In genomic region chr14:53851394-53852056, GRCh38 we compare ENCODE assay signal across 24 cellular contexts.
DNase-seq lines count a peak whose midpoint lies in the region; ATAC-seq, FAIRE-seq and TF ChIP-seq lines count a peak whose summit lies in the region.
"Had no signal": no experiment of that assay in that cellular context is flagged by ENCODE, and none has a peak within 500 bp of the region (broad histone marks: within the 10 kb centered on the region; RNA-seq: fewer than 3 reads in every experiment).

No MANE protein-coding gene starts in this region.

- no peaks in the 10 kb centered on the region for H3K9me3 Mint-ChIP-seq in mesothelial cell of epicardium
- H3K9me3 Mint-ChIP-seq: activated naive CD8-positive, alpha-beta T cell treated with anti-CD3 and anti-CD28 coated beads, Interleukin-2, amount 10 ng/mL, durations not matched to agents 7 days and 5 days; neural crest cell had no signal

- CTCF ChIA-PET in endothelial cell of umbilical vein (lab: Charles Lee) = no interaction called here

- H3K4me3 Mint-ChIP-seq in mesothelial cell of epicardium = no peak overlapping the region
- H3K4me3 Mint-ChIP-seq: activated naive CD8-positive, alpha-beta T cell treated with anti-CD3 and anti-CD28 coated beads, Interleukin-2, amount 10 ng/mL, durations not matched to agents 7 days and 5 days; neural crest cell had no signal

- TF ChIP-seq POLR2A in endothelial cell of umbilical vein (IDR thresholded peaks at IDR 0.05; ENCODE audit: low read depth, low read length) (no peak), tibial nerve (IDR thresholded peaks at IDR 0.05) (no peak), esophagus squamous epithelium (IDR thresholded peaks at IDR 0.05) (no peak)

- no peak overlapping the region for H3K4me3 ChIP-seq in AG10803 (ENCODE audit: low read length)
- H3K4me3 ChIP-seq in endothelial cell of umbilical vein (replicated peaks in 1 of 3; ENCODE audit: insufficient read depth in 1 of 3, low read depth in 1 of 3, low read length in 3 of 3) = no peak overlapping the region
- H3K4me3 ChIP-seq in tibial nerve = no peak overlapping the region
- no peak overlapping the region for H3K4me3 ChIP-seq in esophagus squamous epithelium
- H3K4me3 ChIP-seq: BLaER1 treated with 17β-estradiol and CSF1 and Interleukin-3, amounts not matched to agents 10 nM and 100 nM; body of pancreas; coronary artery; thyroid gland had no signal

- no peak for TF ChIP-seq EP300 in tibial nerve (IDR thresholded peaks at IDR 0.05)

- peak overlapping the region; percentile 24 for H3K4me2 ChIP-seq in endothelial cell of umbilical vein (ENCODE audit: insufficient read depth, low read length)
- H3K4me2 ChIP-seq: BLaER1 treated with 17β-estradiol and CSF1 and Interleukin-3, amounts not matched to agents 10 nM and 100 nM had no signal

- no peaks in the 10 kb centered on the region for H3K36me3 Mint-ChIP-seq in mesothelial cell of epicardium
- H3K36me3 Mint-ChIP-seq: activated naive CD8-positive, alpha-beta T cell treated with anti-CD3 and anti-CD28 coated beads, Interleukin-2, amount 10 ng/mL, durations not matched to agents 7 days and 5 days had no signal

- H3K27ac Mint-ChIP-seq in mesothelial cell of epicardium = peak overlapping the region; percentile 90
- H3K27ac Mint-ChIP-seq: activated naive CD8-positive, alpha-beta T cell treated with anti-CD3 and anti-CD28 coated beads, Interleukin-2, amount 10 ng/mL, durations not matched to agents 7 days and 5 days had no signal

- H3K9me3 ChIP-seq in endothelial cell of umbilical vein (replicated peaks; ENCODE audit: control insufficient read depth, insufficient read depth, low read length) (no peaks in the 10 kb centered on the region), tibial nerve (no peaks in the 10 kb centered on the region), esophagus squamous epithelium (no peaks in the 10 kb centered on the region)
- H3K9me3 ChIP-seq: BLaER1 treated with 17β-estradiol and CSF1 and Interleukin-3, amounts not matched to agents 10 nM and 100 nM; body of pancreas; thyroid gland had no signal

- H3K9ac ChIP-seq in endothelial cell of umbilical vein (replicated peaks; ENCODE audit: extremely low read depth, insufficient read depth, low read length) = no peak overlapping the region
- H3K9ac ChIP-seq: BLaER1 treated with 17β-estradiol and CSF1 and Interleukin-3, amounts not matched to agents 10 nM and 100 nM had no signal

- peak overlapping the region; percentile 70 for H2AFZ ChIP-seq in endothelial cell of umbilical vein (ENCODE audit: low read depth, low read length)

- H3K4me1 ChIP-seq in endothelial cell of umbilical vein (ENCODE audit: control insufficient read depth, extremely low read depth, insufficient read depth, low read length) (peaks cover 14% of the 10 kb centered on the region), tibial nerve (peaks cover 0 to 8% (median 0%) of the 10 kb centered on the region in 4 donors), esophagus squamous epithelium (no peaks in the 10 kb centered on the region)
- H3K4me1 ChIP-seq: BLaER1 treated with 17β-estradiol and CSF1 and Interleukin-3, amounts not matched to agents 10 nM and 100 nM; body of pancreas had no signal

- H3K27me3 ChIP-seq in endothelial cell of umbilical vein (ENCODE audit: control insufficient read depth in 2 of 2, insufficient read depth in 2 of 2, low read length in 2 of 2) (no peaks in the 10 kb centered on the region), tibial nerve (no peaks in the 10 kb centered on the region), esophagus squamous epithelium (no peaks in the 10 kb centered on the region)
- H3K27me3 ChIP-seq: BLaER1 treated with 17β-estradiol and CSF1 and Interleukin-3, amounts not matched to agents 10 nM and 100 nM; body of pancreas; thyroid gland had no signal

- FAIRE-seq in endothelial cell of umbilical vein (lab: Jason Lieb, UNC) = no peak
- FAIRE-seq: D721Med, small intestine had no signal

- peaks cover 25% of the 10 kb centered on the region for H3K4me1 Mint-ChIP-seq in mesothelial cell of epicardium
- H3K4me1 Mint-ChIP-seq: activated naive CD8-positive, alpha-beta T cell treated with anti-CD3 and anti-CD28 coated beads, Interleukin-2, amount 10 ng/mL, durations not matched to agents 7 days and 5 days had no signal

- peak overlapping the region; percentile 40 for H3K27ac ChIP-seq in endothelial cell of umbilical vein (ENCODE audit: insufficient read depth, low read depth, low read length)
- H3K27ac ChIP-seq in tibial nerve = no peak overlapping the region
- no peak overlapping the region for H3K27ac ChIP-seq in esophagus squamous epithelium
- H3K27ac ChIP-seq: BLaER1 treated with 17β-estradiol and CSF1 and Interleukin-3, amounts not matched to agents 10 nM and 100 nM; coronary artery; thyroid gland had no signal

- H3K27me3 Mint-ChIP-seq in mesothelial cell of epicardium (ENCODE audit: low read depth) = no peaks in the 10 kb centered on the region
- H3K27me3 Mint-ChIP-seq: activated naive CD8-positive, alpha-beta T cell treated with anti-CD3 and anti-CD28 coated beads, Interleukin-2, amount 10 ng/mL, durations not matched to agents 7 days and 5 days had no signal

- no peaks in the 10 kb centered on the region for H3K79me2 ChIP-seq in endothelial cell of umbilical vein (ENCODE audit: control insufficient read depth, insufficient read depth, low read length)

- H3K9me1 ChIP-seq in endothelial cell of umbilical vein (replicated peaks; ENCODE audit: control insufficient read depth, extremely low read depth, insufficient read depth, low read length) = no peaks in the 10 kb centered on the region

- intact Hi-C loops in endothelial cell of umbilical vein (cut with micrococcal nuclease) = no loop called here
- intact Hi-C loops in esophagus squamous epithelium (cut with DNase I) = no loop called here

- 69 to 70% methylated on average over 6 of the region's 6 CpGs for WGBS in tibial nerve, 2 donors
- 65 to 80% methylated on average over 6 of the region's 6 CpGs for WGBS in esophagus squamous epithelium, 2 donors

- POLR2A ChIA-PET in endothelial cell of umbilical vein (lab: Charles Lee) = no interaction called here

- DNase-seq in AG10803 (ENCODE audit: low read depth) (peak; percentile 4), LoVo (ENCODE audit: low spot score) (peak; percentile 39), endothelial cell of umbilical vein (ENCODE audit: low read depth, low spot score) (no peak), mesothelial cell of epicardium (ENCODE audit: low spot score in 2 of 2, unreplicated experiment in 2 of 2) (no peak), OCI-M1 (lab: John Stamatoyannopoulos, UW) (no peak), tibial nerve (ENCODE audit: low spot score in 2 of 2) (no peak), esophagus squamous epithelium (lab: John Stamatoyannopoulos, UW) (no peak)
- DNase-seq: activated naive CD8-positive, alpha-beta T cell treated with anti-CD3 and anti-CD28 coated beads, Interleukin-2, amount 10 ng/mL, durations not matched to agents 7 days and 5 days; body of pancreas; head of caudate nucleus; left colon; NCI-H1417 treated with DMSO at 0.1 percent for 48 hours; NCI-H524; NK-92 treated with Interleukin-12 subunit alpha and Interleukin-12 subunit beta, amount 100 ng/mL, for 24 hours; small intestine; stimulated activated CD4-positive, alpha-beta T cell treated with anti-CD3 and anti-CD28 coated beads, Interleukin-4, amount 100 ng/mL, for 24 hours; stimulated activated naive CD4-positive, alpha-beta T cell treated with Interleukin-2 at 50 U/mL for 16 hours; thyroid gland had no signal

- H3K36me3 ChIP-seq in endothelial cell of umbilical vein (ENCODE audit: control insufficient read depth in 2 of 2, extremely low read depth in 1 of 2, insufficient read depth in 2 of 2, low read length in 2 of 2) (no peaks in the 10 kb centered on the region), tibial nerve (no peaks in the 10 kb centered on the region), esophagus squamous epithelium (no peaks in the 10 kb centered on the region)
- H3K36me3 ChIP-seq: BLaER1 treated with 17β-estradiol and CSF1 and Interleukin-3, amounts not matched to agents 10 nM and 100 nM; thyroid gland had no signal

- no peaks in the 10 kb centered on the region for H4K20me1 ChIP-seq in endothelial cell of umbilical vein (replicated peaks; ENCODE audit: control insufficient read depth, extremely low read depth, insufficient read depth, low read length)
- H4K20me1 ChIP-seq: BLaER1 treated with 17β-estradiol and CSF1 and Interleukin-3, amounts not matched to agents 10 nM and 100 nM had no signal

- TF ChIP-seq CTCF in AG10803 (conservative IDR thresholded peaks at IDR 0.05; ENCODE audit: low read length) (no peak), endothelial cell of umbilical vein (IDR thresholded peaks at IDR 0.05; ENCODE audit: extremely low read depth in 1 of 2, insufficient read depth in 1 of 2, low read depth in 1 of 2, low read length in 2 of 2) (no peak), mesothelial cell of epicardium (IDR thresholded peaks at IDR 0.05; ENCODE audit: unreplicated experiment) (no peak), tibial nerve (IDR thresholded peaks at IDR 0.05) (no peak), esophagus squamous epithelium (IDR thresholded peaks at IDR 0.05) (no peak)

- dilution Hi-C loops in endothelial cell of umbilical vein (cut with MboI; ENCODE audit: extremely low pct_ligation_motif_present, low sequenced_read_pairs) = no loop called here

- no TSS peak for BruUV-seq in endothelial cell of umbilical vein (replicated peaks; lab: Mats Ljungman, UMichigan)

- no peak for ATAC-seq in HG03039 (IDR thresholded peaks at IDR 0.05; ENCODE audit: unreplicated experiment)
- ATAC-seq: SK-N-SH treated with all-trans-retinoic acid at 6 μM for 48 hours had no signal

TF ChIP-seq in endothelial cell of umbilical vein, 7 proteins besides CTCF, POLR2A, EP300 and RAD21:
- TF ChIP-seq MYC (IDR thresholded peaks at IDR 0.05; ENCODE audit: low read depth, low read length) (no peak), GATA2 (IDR thresholded peaks at IDR 0.05; ENCODE audit: insufficient read depth, insufficient read length, low read depth, low read length) (no peak), EZH2 (IDR thresholded peaks at IDR 0.05; ENCODE audit: borderline replicate concordance, low read depth, low read length, severe bottlenecking) (no peak), POLR2AphosphoS5 (IDR thresholded peaks at IDR 0.05; ENCODE audit: insufficient read depth, low read depth, low read length) (no peak), FOS (IDR thresholded peaks at IDR 0.05; ENCODE audit: borderline replicate concordance, insufficient read depth, low read length) (no peak), JUN (IDR thresholded peaks at IDR 0.05; ENCODE audit: borderline replicate concordance, insufficient read depth, insufficient read length, low read depth) (no peak), MAX (IDR thresholded peaks at IDR 0.05; ENCODE audit: insufficient read depth, insufficient read length) (no peak)
TF ChIP-seq in endothelial cell of umbilical vein: peak in this region for 0.

Comparison
In these comparisons a context has a peak if more than half of its experiments do, and no peak if none do; other contexts are left out.
1. DNase-seq: peak in AG10803 (single experiment) and LoVo (single experiment); none in endothelial cell of umbilical vein (single experiment), mesothelial cell of epicardium (0 of 2), OCI-M1 (single experiment), tibial nerve (0 of 2) and esophagus squamous epithelium (single experiment).